ENCODE assay signal across 18 cellular contexts in genomic region chr16:7746971-7747370, GRCh38.
"Had no signal": no experiment of that assay in that cellular context is flagged by ENCODE, and none has a peak within 500 bp of the region (broad histone marks: within the 10 kb centered on the region; RNA-seq: fewer than 3 reads in every experiment).

No MANE protein-coding gene starts in this region.

- DNase-seq: colonic mucosa; effector CD4-positive, alpha-beta T cell; endodermal cell; erythroblast; gastrocnemius medialis; heart right ventricle; hypothalamus; kidney glomerular epithelial cell; mucosa of descending colon; naive thymus-derived CD8-positive, alpha-beta T cell; small intestine; stimulated activated CD4-positive, alpha-beta T cell treated with anti-CD3 and anti-CD28 coated beads, Interleukin-12 subunit alpha, Interleukin-12 subunit beta, amount 100 ng/mL, for 4 hours; stimulated activated naive CD4-positive, alpha-beta T cell; stomach; transverse colon had no signal

- H3K27ac Mint-ChIP-seq: endodermal cell; naive thymus-derived CD8-positive, alpha-beta T cell had no signal

- H3K27ac ChIP-seq: colonic mucosa, gastrocnemius medialis, heart right ventricle, neutrophil, right atrium auricular region, stomach, thoracic aorta, transverse colon had no signal

- H3K27me3 Mint-ChIP-seq: naive thymus-derived CD8-positive, alpha-beta T cell had no signal

- H3K36me3 Mint-ChIP-seq: naive thymus-derived CD8-positive, alpha-beta T cell had no signal

- H3K9me3 ChIP-seq: colonic mucosa, gastrocnemius medialis, heart right ventricle, mucosa of descending colon, neutrophil, right atrium auricular region, stomach, thoracic aorta, transverse colon had no signal

- H3K4me1 Mint-ChIP-seq: naive thymus-derived CD8-positive, alpha-beta T cell had no signal

- H3K4me3 Mint-ChIP-seq: endodermal cell; naive thymus-derived CD8-positive, alpha-beta T cell had no signal

- H3K4me1 ChIP-seq: colonic mucosa, heart right ventricle, right atrium auricular region, transverse colon had no signal

- H3K9me3 Mint-ChIP-seq: endodermal cell had no signal

- ATAC-seq: gastrocnemius medialis; heart right ventricle; mucosa of descending colon; naive thymus-derived CD8-positive, alpha-beta T cell had no signal

- H3K27me3 ChIP-seq: colonic mucosa, gastrocnemius medialis, neutrophil, right atrium auricular region, stomach, transverse colon had no signal
